11 cellular contexts compared by ENCODE assay signal in the genomic region with DNA sequence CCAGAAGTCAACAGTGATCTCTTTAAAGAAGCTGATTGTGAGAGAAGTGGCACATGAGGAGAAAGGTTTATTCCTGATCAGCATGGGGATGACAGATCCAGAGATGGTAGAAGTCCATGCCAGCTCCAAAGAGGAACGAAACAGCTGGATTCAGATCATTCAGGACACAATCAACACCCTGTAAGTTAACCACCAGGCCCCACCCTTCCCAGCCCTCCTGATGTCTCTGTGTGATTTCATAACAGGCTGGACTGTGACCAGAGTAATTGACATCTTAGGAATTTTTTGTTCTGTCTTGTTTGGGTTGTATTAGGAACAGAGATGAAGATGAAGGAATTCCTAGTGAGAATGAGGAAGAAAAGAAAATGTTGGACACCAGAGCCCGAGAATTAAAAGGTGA.
DNase-seq lines count a peak whose midpoint lies in the region; ATAC-seq, FAIRE-seq and TF ChIP-seq lines count a peak whose summit lies in the region.
"Had no signal": no experiment of that assay in that cellular context is flagged by ENCODE, and none has a peak within 500 bp of the region (broad histone marks: within the 10 kb centered on the region; RNA-seq: fewer than 3 reads in every experiment).

No MANE protein-coding gene starts in this region.

- intact Hi-C loops in right lobe of liver (cut with DNase I) (no loop called here), HepG2 (cut with micrococcal nuclease; ENCODE audit: unreplicated experiment) (no loop called here), vagina (cut with DNase I) (no loop called here)

- peak overlapping the region in 2 of 3 donors; percentile 6 to 11 for H3K27ac ChIP-seq in right lobe of liver
- H3K27ac ChIP-seq in HepG2 (ENCODE audit: extremely low read length, insufficient read depth, low read length): no peak overlapping the region
- H3K27ac ChIP-seq in parathyroid adenoma: peak overlapping the region; percentile 29
- peak overlapping the region; percentile 77 for H3K27ac ChIP-seq in vagina

- no peak for TF ChIP-seq CTCF in right lobe of liver (IDR thresholded peaks at IDR 0.05)
- no peak for TF ChIP-seq CTCF in HepG2 (CRISPR knock-in tag; IDR thresholded peaks at IDR 0.05)
- TF ChIP-seq CTCF in fibroblast of the aortic adventitia (IDR thresholded peaks at IDR 0.05; ENCODE audit: insufficient read depth, low read length): no peak
- TF ChIP-seq CTCF in parathyroid adenoma (IDR thresholded peaks at IDR 0.05): no peak
- TF ChIP-seq CTCF in vagina (IDR thresholded peaks at IDR 0.05): no peak

- H3K9me3 ChIP-seq in right lobe of liver (no peaks in the 10 kb centered on the region), HepG2 (ENCODE audit: low read length) (no peaks in the 10 kb centered on the region), parathyroid adenoma (ENCODE audit: control insufficient read depth, low read length) (no peaks in the 10 kb centered on the region), vagina (no peaks in the 10 kb centered on the region)

- TF ChIP-seq POLR2A in right lobe of liver (IDR thresholded peaks at IDR 0.05) (no peak), HepG2 (IDR thresholded peaks at IDR 0.05; ENCODE audit: insufficient read depth in 1 of 2, low read depth in 2 of 2, low read length in 2 of 2) (no peak), vagina (IDR thresholded peaks at IDR 0.05) (no peak)

- 56% methylated on average over 2 of the region's 2 CpGs for WGBS in right lobe of liver (ENCODE audit: insufficient coverage, low coverage, low lambda C conversion rate, missing lambda C conversion rate)
- 94% methylated on average over 2 of the region's 2 CpGs for WGBS in HepG2 (ENCODE audit: low lambda C conversion rate)

- H3K36me3 ChIP-seq in right lobe of liver (peaks cover 0 to 49% (median 28%) of the 10 kb centered on the region in 4 donors), HepG2 (replicated peaks in 1 of 2; ENCODE audit: control insufficient read depth in 1 of 2, insufficient read depth in 2 of 2, low read length in 2 of 2) (peaks cover 12 to 52% of the 10 kb centered on the region in 2 experiments), parathyroid adenoma (ENCODE audit: control insufficient read depth, insufficient read depth, low read length) (no peaks in the 10 kb centered on the region), vagina (peaks cover 7 to 65% of the 10 kb centered on the region in 2 donors)

- TF ChIP-seq EP300 in HepG2 (IDR thresholded peaks at IDR 0.05; ENCODE audit: low read depth in 2 of 2, low read length in 2 of 2) (no peak), HepG2 (CRISPR knock-in tag; IDR thresholded peaks at IDR 0.05; ENCODE audit: borderline replicate concordance) (no peak)

- DNase-seq in right lobe of liver: no peak
- no peak for DNase-seq in HepG2 (ENCODE audit: low spot score)
- DNase-seq in fibroblast of the aortic adventitia (ENCODE audit: low read depth): peak; percentile 52
- DNase-seq in vagina (ENCODE audit: extremely low spot score in 2 of 2): no peak
- no peak for DNase-seq in GDM1 (lab: John Stamatoyannopoulos, UW)
- DNase-seq in DMS 273 (lab: John Stamatoyannopoulos, UW; ENCODE audit: unreplicated experiment): no peak
- DNase-seq in mesenteric fat pad (ENCODE audit: low spot score): no peak
- DNase-seq: activated T-cell treated with anti-CD3 and anti-CD28 coated beads for 4 hours; NCI-H1436; stimulated activated CD4-positive, alpha-beta T cell treated with anti-CD3 and anti-CD28 coated beads, Interleukin-2, amount 100 ng/mL, for 24 hours had no signal

- H3K4me3 ChIP-seq in right lobe of liver: no peak overlapping the region
- no peak overlapping the region for H3K4me3 ChIP-seq in HepG2 (replicated peaks in 1 of 3; ENCODE audit: insufficient read depth in 1 of 3, low read depth in 2 of 3, low read length in 3 of 3)
- H3K4me3 ChIP-seq in fibroblast of the aortic adventitia (ENCODE audit: low read depth, low read length): no peak overlapping the region
- no peak overlapping the region for H3K4me3 ChIP-seq in parathyroid adenoma (ENCODE audit: low read depth, low read length)
- H3K4me3 ChIP-seq in vagina: no peak overlapping the region

- no peak for TF ChIP-seq RAD21 in HepG2 (CRISPR knock-in tag; IDR thresholded peaks at IDR 0.05)

- no peak overlapping the region for H3K9ac ChIP-seq in HepG2 (ENCODE audit: insufficient read depth, low read depth, low read length)
- H3K9ac ChIP-seq in parathyroid adenoma: no peak overlapping the region

- ATAC-seq in right lobe of liver: no peak
- ATAC-seq in HepG2: no peak

- peaks cover 0 to 42% (median 13%) of the 10 kb centered on the region in 4 donors for H3K4me1 ChIP-seq in right lobe of liver
- no peaks in the 10 kb centered on the region for H3K4me1 ChIP-seq in HepG2 (ENCODE audit: insufficient read depth, low read length)
- H3K4me1 ChIP-seq in parathyroid adenoma: no peaks in the 10 kb centered on the region
- H3K4me1 ChIP-seq in vagina: peaks cover 46% of the 10 kb centered on the region

- CTCF ChIA-PET in HepG2 (lab: Yijun Ruan, JAX; ENCODE audit: low intra/inter-chr PET ratio, low total read pairs): no interaction called here

- in situ Hi-C loops in HepG2 (cut with HindIII; ENCODE audit: extremely low pct_ligation_motif_present, low pct_unique_long_range_greater_than_20kb): loop anchor here (5.0 kb wide), 1 partner anchor 105 kb away; no protein-coding TSS in a partner anchor

- H4K20me1 ChIP-seq in HepG2 (ENCODE audit: insufficient read depth, low read length): no peaks in the 10 kb centered on the region

- POLR2A ChIA-PET in HepG2 (lab: Yijun Ruan, JAX): no interaction called here

- no peak overlapping the region for H3K4me2 ChIP-seq in HepG2 (ENCODE audit: low read depth, low read length)
- H3K4me2 ChIP-seq in parathyroid adenoma (ENCODE audit: low read length): no peak overlapping the region

- FAIRE-seq in HepG2 (lab: Jason Lieb, UNC): no peak

- H3K27me3 ChIP-seq in right lobe of liver: no peaks in the 10 kb centered on the region
- no peaks in the 10 kb centered on the region for H3K27me3 ChIP-seq in HepG2 (ENCODE audit: control insufficient read depth in 1 of 2, insufficient read depth in 2 of 2, low read length in 2 of 2)
- H3K27me3 ChIP-seq in parathyroid adenoma (ENCODE audit: control insufficient read depth, insufficient read depth, low read length): no peaks in the 10 kb centered on the region
- H3K27me3 ChIP-seq in vagina: no peaks in the 10 kb centered on the region

- H2AFZ ChIP-seq in HepG2 (ENCODE audit: low read length) (no peak overlapping the region), parathyroid adenoma (no peak overlapping the region)

- BruUV-seq in HepG2 (replicated peaks; lab: Mats Ljungman, UMichigan): no TSS peak

- no peaks in the 10 kb centered on the region for H3K79me2 ChIP-seq in HepG2 (ENCODE audit: insufficient read depth, low read length)
- no peaks in the 10 kb centered on the region for H3K79me2 ChIP-seq in parathyroid adenoma

TF ChIP-seq in HepG2, 621 proteins besides CTCF, POLR2A, EP300 and RAD21 (continues in another document):
- TF ChIP-seq LRRFIP1 (CRISPR knock-in tag; conservative IDR thresholded peaks at IDR 0.05) (no peak), ZNF768 (CRISPR knock-in tag; IDR thresholded peaks at IDR 0.05) (no peak), NFYC (CRISPR knock-in tag; IDR thresholded peaks at IDR 0.05) (no peak), ZNF121 (CRISPR knock-in tag; IDR thresholded peaks at IDR 0.05) (no peak), ZMAT3 (CRISPR knock-in tag; conservative IDR thresholded peaks at IDR 0.05) (no peak), SMARCE1 (IDR thresholded peaks at IDR 0.05; ENCODE audit: borderline replicate concordance) (no peak), MNT (IDR thresholded peaks at IDR 0.05) (no peak), NR2F1 (CRISPR knock-in tag; IDR thresholded peaks at IDR 0.05) (no peak), NR2F6 (IDR thresholded peaks at IDR 0.05) (no peak), NR2F6 (CRISPR knock-in tag; IDR thresholded peaks at IDR 0.05) (no peak), PTBP1 (IDR thresholded peaks at IDR 0.05; ENCODE audit: low read depth, low read length, poor library complexity, severe bottlenecking) (no peak), KDM3A (CRISPR knock-in tag; IDR thresholded peaks at IDR 0.05; ENCODE audit: low read depth) (no peak)
- TF ChIP-seq, protein P1, sequence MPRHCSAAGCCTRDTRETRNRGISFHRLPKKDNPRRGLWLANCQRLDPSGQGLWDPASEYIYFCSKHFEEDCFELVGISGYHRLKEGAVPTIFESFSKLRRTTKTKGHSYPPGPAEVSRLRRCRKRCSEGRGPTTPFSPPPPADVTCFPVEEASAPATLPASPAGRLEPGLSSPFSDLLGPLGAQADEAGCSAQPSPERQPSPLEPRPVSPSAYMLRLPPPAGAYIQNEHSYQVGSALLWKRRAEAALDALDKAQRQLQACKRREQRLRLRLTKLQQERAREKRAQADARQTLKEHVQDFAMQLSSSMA (CRISPR knock-in tag; IDR thresholded peaks at IDR 0.05): no peak
